In the genomic region with DNA sequence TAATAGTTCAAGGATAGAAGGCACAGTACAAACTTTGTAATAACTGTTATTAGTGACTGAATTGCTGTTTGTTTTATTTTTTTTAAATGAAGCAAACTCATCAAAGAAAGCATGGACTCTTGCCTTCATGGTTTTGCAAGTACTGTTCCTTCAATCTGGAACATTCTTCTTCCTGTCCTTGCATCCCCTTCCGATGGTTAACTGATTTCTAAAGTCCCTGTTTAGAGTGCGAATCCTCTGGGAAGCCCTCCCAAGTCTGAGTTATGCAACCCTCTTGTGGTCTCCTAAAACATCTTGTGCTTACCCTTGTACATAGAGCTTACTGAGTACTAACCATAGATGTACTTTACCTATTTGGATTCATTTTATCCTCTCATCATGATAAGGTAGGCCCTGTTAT, we compare ENCODE assay signal across 20 cellular contexts.
"Had no signal": no experiment of that assay in that cellular context is flagged by ENCODE, and none has a peak within 500 bp of the region (broad histone marks: within the 10 kb centered on the region; RNA-seq: fewer than 3 reads in every experiment).

No MANE protein-coding gene starts in this region.

- H3K4me3 Mint-ChIP-seq: activated B cell treated with CpG ODN at 0.5 μM for 24 hours; activated CD4-positive, alpha-beta memory T cell treated with anti-CD3 and anti-CD28 coated beads, Interleukin-2, amount 10 ng/mL, durations not matched to agents 7 days and 5 days; activated CD8-positive, alpha-beta memory T cell treated with anti-CD3 and anti-CD28 coated beads, Interleukin-2, amount 10 ng/mL, durations not matched to agents 7 days and 5 days; activated naive CD4-positive, alpha-beta T cell treated with anti-CD3 and anti-CD28 coated beads, Interleukin-2, amount 10 ng/mL, durations not matched to agents 7 days and 5 days; memory B cell; naive B cell; neural crest cell had no signal

- H3K36me3 Mint-ChIP-seq: activated CD8-positive, alpha-beta memory T cell treated with anti-CD3 and anti-CD28 coated beads, Interleukin-2, amount 10 ng/mL, durations not matched to agents 7 days and 5 days; activated naive CD4-positive, alpha-beta T cell treated with anti-CD3 and anti-CD28 coated beads, Interleukin-2, amount 10 ng/mL, durations not matched to agents 7 days and 5 days had no signal

- H3K27ac ChIP-seq: cardiac muscle cell, thoracic aorta, upper lobe of left lung had no signal

- H3K27ac Mint-ChIP-seq: activated B cell treated with CpG ODN at 0.5 μM for 24 hours; activated CD4-positive, alpha-beta memory T cell treated with anti-CD3 and anti-CD28 coated beads, Interleukin-2, amount 10 ng/mL, durations not matched to agents 7 days and 5 days; activated CD8-positive, alpha-beta memory T cell treated with anti-CD3 and anti-CD28 coated beads, Interleukin-2, amount 10 ng/mL, durations not matched to agents 7 days and 5 days; activated naive CD4-positive, alpha-beta T cell treated with anti-CD3 and anti-CD28 coated beads, Interleukin-2, amount 10 ng/mL, durations not matched to agents 7 days and 5 days; memory B cell; naive B cell had no signal

- DNase-seq: activated B cell treated with CpG ODN at 0.5 μM for 24 hours; activated CD4-positive, alpha-beta memory T cell treated with anti-CD3 and anti-CD28 coated beads, Interleukin-2, amount 10 ng/mL, durations not matched to agents 7 days and 5 days; activated CD4-positive, alpha-beta T cell treated with anti-CD3 and anti-CD28 coated beads for 48 hours; activated CD8-positive, alpha-beta memory T cell treated with anti-CD3 and anti-CD28 coated beads, Interleukin-2, amount 10 ng/mL, durations not matched to agents 7 days and 5 days; activated effector memory CD4-positive, alpha-beta T cell treated with anti-CD3 and anti-CD28 coated beads, Interleukin-2, amount 50 U/mL, for 16 hours; activated naive CD4-positive, alpha-beta T cell treated with anti-CD3 and anti-CD28 coated beads, Interleukin-2, amount 10 ng/mL, durations not matched to agents 7 days and 5 days; activated T-cell treated with anti-CD3 and anti-CD28 coated beads for 4 hours; amygdala; effector CD4-positive, alpha-beta T cell; hippocampal formation; naive B cell; occipital lobe; stimulated activated CD4-positive, alpha-beta T cell treated with anti-CD3 and anti-CD28 coated beads, Interleukin-4, amount 100 ng/mL, for 24 hours; stimulated activated naive CD4-positive, alpha-beta T cell treated with Interleukin-2 at 50 U/mL for 16 hours; T-helper 1 cell; upper lobe of left lung had no signal

- H3K4me1 Mint-ChIP-seq: activated B cell treated with CpG ODN at 0.5 μM for 24 hours; activated CD4-positive, alpha-beta memory T cell treated with anti-CD3 and anti-CD28 coated beads, Interleukin-2, amount 10 ng/mL, durations not matched to agents 7 days and 5 days; activated CD8-positive, alpha-beta memory T cell treated with anti-CD3 and anti-CD28 coated beads, Interleukin-2, amount 10 ng/mL, durations not matched to agents 7 days and 5 days; activated naive CD4-positive, alpha-beta T cell treated with anti-CD3 and anti-CD28 coated beads, Interleukin-2, amount 10 ng/mL, durations not matched to agents 7 days and 5 days; memory B cell; naive B cell had no signal

- H3K4me1 ChIP-seq: upper lobe of left lung had no signal

- H3K4me3 ChIP-seq: cardiac muscle cell, thoracic aorta, upper lobe of left lung had no signal

- H3K36me3 ChIP-seq: cardiac muscle cell, thoracic aorta, upper lobe of left lung had no signal

- H3K27me3 ChIP-seq: cardiac muscle cell, upper lobe of left lung had no signal

- ATAC-seq: activated CD8-positive, alpha-beta memory T cell treated with anti-CD3 and anti-CD28 coated beads, Interleukin-2, amount 10 ng/mL, durations not matched to agents 7 days and 5 days had no signal
